ENCODE assay signal across 17 cellular contexts in genomic region chr7:68725843-68726242, GRCh38.
DNase-seq lines count a peak whose midpoint lies in the region; ATAC-seq and TF ChIP-seq lines count a peak whose summit lies in the region.
"Had no signal": no experiment of that assay in that cellular context is flagged by ENCODE, and none has a peak within 500 bp of the region (broad histone marks: within the 10 kb centered on the region; RNA-seq: fewer than 3 reads in every experiment).

No MANE protein-coding gene starts in this region.

- H3K9ac ChIP-seq in OCI-LY1 (ENCODE audit: low read length): no peak overlapping the region
- no peak overlapping the region for H3K9ac ChIP-seq in GM23248
- H3K9ac ChIP-seq: KMS-11 had no signal

- peaks cover 48% of the 10 kb centered on the region for H3K36me3 Mint-ChIP-seq in GM23338 (ENCODE audit: low read depth)

- in situ Hi-C loops in GM23248 (cut with MboI): no loop called here

- no peak overlapping the region for H3K4me3 Mint-ChIP-seq in GM23338
- H3K4me3 Mint-ChIP-seq: T-helper 17 cell had no signal

- peaks cover 100% of the 10 kb centered on the region for H3K9me3 Mint-ChIP-seq in GM23338

- H3K4me1 ChIP-seq in A673 (ENCODE audit: insufficient read depth, low read length, poor library complexity, severe bottlenecking) (no peaks in the 10 kb centered on the region), GM23338 (ENCODE audit: insufficient read depth) (no peaks in the 10 kb centered on the region), OCI-LY1 (ENCODE audit: insufficient read depth, low read length, severe bottlenecking) (peaks cover 34% of the 10 kb centered on the region), GM23248 (ENCODE audit: insufficient read depth) (no peaks in the 10 kb centered on the region)
- H3K4me1 ChIP-seq: SJCRH30 had no signal

- H2AFZ ChIP-seq in GM23338 (no peak overlapping the region), OCI-LY1 (ENCODE audit: low read length) (no peak overlapping the region), GM23248 (no peak overlapping the region)

- H3K9me2 ChIP-seq in GM23338 (ENCODE audit: insufficient read depth) (no peaks in the 10 kb centered on the region), OCI-LY1 (ENCODE audit: low read depth, low read length) (no peaks in the 10 kb centered on the region), GM23248 (ENCODE audit: insufficient read depth) (no peaks in the 10 kb centered on the region)

- H3K27ac ChIP-seq in A673 (ENCODE audit: low read depth, low read length, poor library complexity, severe bottlenecking): no peak overlapping the region
- no peak overlapping the region for H3K27ac ChIP-seq in GM23338 (ENCODE audit: low read depth)
- H3K27ac ChIP-seq in OCI-LY1 (ENCODE audit: low read depth, low read length, poor library complexity, severe bottlenecking): no peak overlapping the region
- H3K27ac ChIP-seq in GM23248: no peak overlapping the region
- H3K27ac ChIP-seq: C4-2B, KMS-11, SJCRH30 had no signal

- peaks cover 2% of the 10 kb centered on the region for H3K27me3 Mint-ChIP-seq in GM23338 (ENCODE audit: insufficient read depth, low read depth, poor library complexity)
- H3K27me3 Mint-ChIP-seq: T-helper 17 cell had no signal

- H3K9me3 ChIP-seq in A673 (ENCODE audit: low read depth, low read length, poor library complexity, severe bottlenecking) (no peaks in the 10 kb centered on the region), OCI-LY1 (ENCODE audit: low read length) (no peaks in the 10 kb centered on the region), GM23248 (ENCODE audit: low read depth) (no peaks in the 10 kb centered on the region)
- H3K9me3 ChIP-seq: SJCRH30 had no signal

- BruUV-seq in A673 (replicated peaks; lab: Mats Ljungman, UMichigan): no TSS peak

- 0 out of 2 replicates have a peak, but pooled peaks have one; percentile 7 for TF ChIP-seq CTCF in A673 (conservative IDR thresholded peaks at IDR 0.05; ENCODE audit: low read depth, low read length)
- peak; percentile 19; a peak in 2 of 4 replicates for TF ChIP-seq CTCF in GM23338 (conservative IDR thresholded peaks at IDR 0.05; ENCODE audit: low read depth in 2 of 2)
- TF ChIP-seq CTCF in OCI-LY1 (IDR thresholded peaks at IDR 0.05; ENCODE audit: low read length): peak; percentile 58; the same call in 1 of the 2 replicates
- peak; percentile 8 for TF ChIP-seq CTCF in epithelial cell of proximal tubule (conservative IDR thresholded peaks at IDR 0.05; ENCODE audit: low read depth, low read length)

- H3K36me3 ChIP-seq in A673 (ENCODE audit: insufficient read depth, low read length, poor library complexity, severe bottlenecking): no peaks in the 10 kb centered on the region
- no peaks in the 10 kb centered on the region for H3K36me3 ChIP-seq in GM23338 (ENCODE audit: insufficient read depth)
- no peaks in the 10 kb centered on the region for H3K36me3 ChIP-seq in OCI-LY1 (ENCODE audit: insufficient read depth, low read length)
- no peaks in the 10 kb centered on the region for H3K36me3 ChIP-seq in GM23248 (ENCODE audit: low read depth)
- H3K36me3 ChIP-seq: SJCRH30 had no signal

- H3K27me3 ChIP-seq in A673 (replicated peaks; ENCODE audit: insufficient read depth, low read depth, low read length, poor library complexity): no peaks in the 10 kb centered on the region
- H3K27me3 ChIP-seq in GM23338 (ENCODE audit: insufficient read depth): no peaks in the 10 kb centered on the region
- H3K27me3 ChIP-seq in OCI-LY1 (ENCODE audit: insufficient read depth, low read length): no peaks in the 10 kb centered on the region; the same call in 1 of the 2 replicates
- no peaks in the 10 kb centered on the region for H3K27me3 ChIP-seq in GM23248 (replicated peaks; ENCODE audit: insufficient read depth)
- H3K27me3 ChIP-seq: SJCRH30 had no signal

- no peak for ATAC-seq in GM23338
- ATAC-seq in HG03565 (IDR thresholded peaks at IDR 0.05; ENCODE audit: unreplicated experiment): no peak
- ATAC-seq: T-helper 17 cell had no signal

- H3K4me3 ChIP-seq in A673 (ENCODE audit: low read depth, low read length, poor library complexity, severe bottlenecking) (no peak overlapping the region), GM23338 (no peak overlapping the region), OCI-LY1 (ENCODE audit: low read depth, low read length, poor library complexity, severe bottlenecking) (no peak overlapping the region), epithelial cell of proximal tubule (ENCODE audit: low read depth, low read length) (no peak overlapping the region), GM23248 (no peak overlapping the region)
- H3K4me3 ChIP-seq: SJCRH30 had no signal

- POLR2A ChIA-PET in A673 (lab: Charles Lee; ENCODE audit: low non-redundant PET): no interaction called here

- no peaks in the 10 kb centered on the region for H3K79me2 ChIP-seq in GM23338 (replicated peaks; ENCODE audit: insufficient read depth)
- no peaks in the 10 kb centered on the region for H3K79me2 ChIP-seq in OCI-LY1 (ENCODE audit: insufficient read depth, low read length)
- H3K79me2 ChIP-seq in GM23248 (ENCODE audit: insufficient read depth): no peaks in the 10 kb centered on the region

- CTCF ChIA-PET in A673 (lab: Charles Lee): no interaction called here

- H3F3A ChIP-seq in GM23338 (replicated peaks; ENCODE audit: low read depth) (no peaks in the 10 kb centered on the region), OCI-LY1 (ENCODE audit: insufficient read depth, low read length) (no peaks in the 10 kb centered on the region), GM23248 (ENCODE audit: insufficient read depth) (no peaks in the 10 kb centered on the region)

- H3K4me2 ChIP-seq in GM23338 (no peak overlapping the region), OCI-LY1 (ENCODE audit: low read length) (no peak overlapping the region), GM23248 (ENCODE audit: unreplicated experiment) (no peak overlapping the region)
- H3K4me2 ChIP-seq: KMS-11 had no signal

- no peaks in the 10 kb centered on the region for H3K4me1 Mint-ChIP-seq in GM23338
- H3K4me1 Mint-ChIP-seq: T-helper 17 cell had no signal

- intact Hi-C loops in A673 (cut with micrococcal nuclease; ENCODE audit: unreplicated experiment): no loop called here

- H3K27ac Mint-ChIP-seq in GM23338: no peak overlapping the region
- H3K27ac Mint-ChIP-seq: T-helper 17 cell had no signal

- H4K20me1 ChIP-seq in GM23338 (replicated peaks; ENCODE audit: insufficient read depth) (no peaks in the 10 kb centered on the region), OCI-LY1 (ENCODE audit: insufficient read depth, low read length) (no peaks in the 10 kb centered on the region), GM23248 (ENCODE audit: insufficient read depth) (no peaks in the 10 kb centered on the region)

- DNase-seq in A673 (ENCODE audit: low spot score) (no peak), GM23338 (ENCODE audit: low spot score) (no peak), epithelial cell of proximal tubule (ENCODE audit: low read depth) (no peak), GM23248 (no peak), DMS79 treated with DMSO at 0.1 percent for 48 hours (lab: John Stamatoyannopoulos, UW) (no peak)
- DNase-seq: GDM1, GOT3, NCI-H1436 treated with DMSO at 0.1 percent for 48 hours, NCI-H2029 treated with DMSO at 0.1 percent for 48 hours, NCI-H2171 treated with DMSO at 0.1 percent for 48 hours, NCI-H748 treated with DMSO at 0.1 percent for 48 hours, SJCRH30, T-helper 17 cell had no signal

- 19 to 39% methylated on average over 2 of the region's 2 CpGs for WGBS in GM23248 (ENCODE audit: low coverage in 1 of 2, low lambda C conversion rate in 2 of 2, missing lambda C conversion rate in 2 of 2), 2 experiments

TF ChIP-seq in GM23338, 12 proteins besides CTCF, POLR2A, EP300 and RAD21 (continues in another document):
- TF ChIP-seq ZNF114 (CRISPR knock-in tag; IDR thresholded peaks at IDR 0.05) (no peak), JUNB (IDR thresholded peaks at IDR 0.05; ENCODE audit: unreplicated experiment) (no peak)

Comparison
In these comparisons a context has a peak if more than half of its experiments do, and no peak if none do; other contexts are left out.
1. CTCF ChIP-seq: peak in every context shown above with its lines; median percentile 58 in OCI-LY1; 19 in GM23338; 8 in epithelial cell of proximal tubule; 7 in A673.